1 cellular context compared by ENCODE assay signal in genomic region chr22:30420401-30421178, GRCh38.
TF ChIP-seq lines count a peak whose summit lies in the region.

No MANE protein-coding gene starts in this region.

TF ChIP-seq in IMR-90, 13 proteins besides CTCF, POLR2A, EP300 and RAD21:
- TF ChIP-seq SMC3 (IDR thresholded peaks at IDR 0.05; ENCODE audit: low read depth, low read length), result no peak
- peak; percentile 1; the same call in 1 of the 2 replicates for TF ChIP-seq CEBPB (IDR thresholded peaks at IDR 0.05; ENCODE audit: low read depth, low read length)
- peak; percentile 50; the same call in 1 of the 2 replicates for TF ChIP-seq FOS (IDR thresholded peaks at IDR 0.05; ENCODE audit: low read depth, low read length)
TF ChIP-seq in IMR-90: peak in this region for 2.
